17 cellular contexts compared by ENCODE assay signal in the genomic region with DNA sequence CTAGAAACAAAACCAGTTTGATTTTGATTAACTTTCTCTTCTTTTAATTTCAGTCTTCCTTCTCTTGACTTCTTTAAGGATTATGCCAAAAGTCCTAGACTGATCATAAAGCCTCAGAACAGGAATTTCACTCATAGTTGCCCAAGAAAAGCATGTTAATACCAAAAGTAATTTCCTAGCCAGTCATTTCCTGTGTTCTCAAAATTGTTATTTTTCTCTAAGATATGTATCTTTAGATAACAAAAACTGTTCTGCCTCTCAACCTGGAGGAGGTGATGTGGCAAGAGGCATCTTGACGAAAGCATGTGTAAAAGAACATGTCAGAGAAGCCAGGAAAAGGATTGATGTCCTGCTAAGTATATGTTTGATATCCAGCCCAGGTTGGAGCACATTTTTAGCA.
DNase-seq lines count a peak whose midpoint lies in the region; ATAC-seq, FAIRE-seq and TF ChIP-seq lines count a peak whose summit lies in the region.
"Had no signal": no experiment of that assay in that cellular context is flagged by ENCODE, and none has a peak within 500 bp of the region (broad histone marks: within the 10 kb centered on the region; RNA-seq: fewer than 3 reads in every experiment).

No MANE protein-coding gene starts in this region.

- no peak overlapping the region for H3K23ac ChIP-seq in mesenchymal stem cell (ENCODE audit: low read length in 2 of 2)

- H3K27ac Mint-ChIP-seq in Caco-2 (ENCODE audit: unreplicated experiment) = no peak overlapping the region
- H3K27ac Mint-ChIP-seq: activated CD8-positive, alpha-beta memory T cell treated with anti-CD3 and anti-CD28 coated beads, Interleukin-2, amount 10 ng/mL, durations not matched to agents 7 days and 5 days; activated naive CD8-positive, alpha-beta T cell treated with anti-CD3 and anti-CD28 coated beads for 36 hours; B cell had no signal

- no peak overlapping the region for H3K4ac ChIP-seq in mesenchymal stem cell (ENCODE audit: low read depth in 1 of 2, low read length in 2 of 2)

- H3K4me3 Mint-ChIP-seq in Caco-2 (ENCODE audit: unreplicated experiment) = no peak overlapping the region
- H3K4me3 Mint-ChIP-seq: activated CD8-positive, alpha-beta memory T cell treated with anti-CD3 and anti-CD28 coated beads, Interleukin-2, amount 10 ng/mL, durations not matched to agents 7 days and 5 days; activated naive CD8-positive, alpha-beta T cell treated with anti-CD3 and anti-CD28 coated beads for 36 hours; B cell had no signal

- H3K4me1 ChIP-seq in A549 (peaks cover 69% of the 10 kb centered on the region), HUES48 (ENCODE audit: control insufficient read depth, insufficient read depth, low read length) (peaks cover 66% of the 10 kb centered on the region), mammary epithelial cell (ENCODE audit: insufficient read depth, low read length) (peaks cover 79% of the 10 kb centered on the region), mesenchymal stem cell (ENCODE audit: control insufficient read depth, insufficient read depth, low read depth, low read length) (peaks cover 20% of the 10 kb centered on the region), Caco-2 (no peaks in the 10 kb centered on the region)
- H3K4me1 ChIP-seq: pancreas had no signal

- no peak for FAIRE-seq in A549 (lab: Jason Lieb, UNC)
- FAIRE-seq: G401.6, HTR-8/SVneo, pancreas had no signal

- ATAC-seq in A549 = no peak
- ATAC-seq in HG02870 (IDR thresholded peaks at IDR 0.05; ENCODE audit: unreplicated experiment) = no peak
- ATAC-seq: activated CD8-positive, alpha-beta memory T cell treated with anti-CD3 and anti-CD28 coated beads, Interleukin-2, amount 10 ng/mL, durations not matched to agents 7 days and 5 days; pancreas had no signal

- no peaks in the 10 kb centered on the region for H4K20me1 ChIP-seq in mammary epithelial cell (ENCODE audit: insufficient read depth, low read length)

- H3K9me3 Mint-ChIP-seq in Caco-2 (ENCODE audit: unreplicated experiment) = no peaks in the 10 kb centered on the region
- H3K9me3 Mint-ChIP-seq: activated naive CD8-positive, alpha-beta T cell treated with anti-CD3 and anti-CD28 coated beads for 36 hours had no signal

- no peaks in the 10 kb centered on the region for H3K9me3 ChIP-seq in A549
- no peaks in the 10 kb centered on the region for H3K9me3 ChIP-seq in HUES48 (ENCODE audit: control insufficient read depth, insufficient read depth, low read length)
- no peaks in the 10 kb centered on the region for H3K9me3 ChIP-seq in mammary epithelial cell (replicated peaks; ENCODE audit: insufficient read depth, low read length)
- H3K9me3 ChIP-seq in mesenchymal stem cell (ENCODE audit: control insufficient read depth, low read length) = no peaks in the 10 kb centered on the region
- no peaks in the 10 kb centered on the region for H3K9me3 ChIP-seq in Caco-2
- H3K9me3 ChIP-seq: pancreas, SJCRH30 had no signal

- no peak overlapping the region for H4K8ac ChIP-seq in mesenchymal stem cell (ENCODE audit: low read length)

- H2BK12ac ChIP-seq in mesenchymal stem cell (ENCODE audit: low read length in 2 of 2) = no peak overlapping the region

- H4K91ac ChIP-seq in mesenchymal stem cell (ENCODE audit: low read length) = no peak overlapping the region

- H3K79me2 ChIP-seq in mammary epithelial cell (ENCODE audit: insufficient read depth, low read length) = peaks cover 97% of the 10 kb centered on the region

- no peak for TF ChIP-seq POLR2A in A549 (IDR thresholded peaks at IDR 0.05; ENCODE audit: low read length)

- H3K36me3 ChIP-seq in HUES48 (ENCODE audit: control insufficient read depth, insufficient read depth, low read length) = no peaks in the 10 kb centered on the region
- no peaks in the 10 kb centered on the region for H3K36me3 ChIP-seq in mammary epithelial cell (ENCODE audit: insufficient read depth, low read length)
- peaks cover 0 to 16% of the 10 kb centered on the region in 2 experiments for H3K36me3 ChIP-seq in mesenchymal stem cell (ENCODE audit: control insufficient read depth in 1 of 2, insufficient read depth in 2 of 2, low read depth in 1 of 2, low read length in 2 of 2)
- no peaks in the 10 kb centered on the region for H3K36me3 ChIP-seq in Caco-2 (ENCODE audit: control insufficient read depth, insufficient read depth, low read length)
- H3K36me3 ChIP-seq: pancreas, SJCRH30 had no signal

- TF ChIP-seq RAD21 in A549 (conservative IDR thresholded peaks at IDR 0.05 in 1 of 2, IDR thresholded peaks at IDR 0.05 in 1 of 2) = no peak

- H3K4me2 ChIP-seq in A549 = peak overlapping the region; percentile 35
- H3K4me2 ChIP-seq in mammary epithelial cell (ENCODE audit: insufficient read depth, low read depth, low read length) = peak overlapping the region; percentile 27
- no peak overlapping the region for H3K4me2 ChIP-seq in mesenchymal stem cell (ENCODE audit: low read length, poor library complexity, severe bottlenecking)

- H3K27me3 ChIP-seq in HUES48 (ENCODE audit: control insufficient read depth, insufficient read depth, low read length) (no peaks in the 10 kb centered on the region), mammary epithelial cell (ENCODE audit: insufficient read depth, low read length) (no peaks in the 10 kb centered on the region), mesenchymal stem cell (ENCODE audit: control insufficient read depth in 1 of 2, insufficient read depth in 1 of 2, low read length in 2 of 2) (no peaks in the 10 kb centered on the region), Caco-2 (replicated peaks; ENCODE audit: control insufficient read depth, insufficient read depth, low read length) (no peaks in the 10 kb centered on the region)
- H3K27me3 ChIP-seq: pancreas, SJCRH30 had no signal

- no peak overlapping the region for H2BK5ac ChIP-seq in mesenchymal stem cell (ENCODE audit: low read depth, low read length, poor library complexity, severe bottlenecking)

- no peak overlapping the region for H2BK120ac ChIP-seq in mesenchymal stem cell (ENCODE audit: low read depth, low read length)

- H2AFZ ChIP-seq in mammary epithelial cell (ENCODE audit: low read depth, low read length) (no peak overlapping the region), mesenchymal stem cell (ENCODE audit: low read depth, low read length) (no peak overlapping the region)

- H3K9ac ChIP-seq in HUES48 (ENCODE audit: low read depth, low read length) (no peak overlapping the region), mammary epithelial cell (ENCODE audit: insufficient read depth, low read length) (no peak overlapping the region), mesenchymal stem cell (ENCODE audit: low read length) (peak overlapping the region; percentile 26)

- intact Hi-C loops in mammary epithelial cell (cut with micrococcal nuclease) = loop anchor here (2.0 to 5.0 kb wide), 2 partner anchors 34 to 39 kb away; no protein-coding TSS in a partner anchor
- intact Hi-C loops in Caco-2 (cut with micrococcal nuclease; ENCODE audit: unreplicated experiment) = no loop called here

- DNase-seq in A549 (ENCODE audit: low read depth in 1 of 2, low spot score in 1 of 2) (no peak), mammary epithelial cell (peak; percentile 80), mesenchymal stem cell (peak; percentile 61), HuH-7 (ENCODE audit: low spot score) (no peak), midbrain (lab: John Stamatoyannopoulos, UW) (no peak), Caco-2 (no peak)
- DNase-seq: activated CD8-positive, alpha-beta memory T cell treated with anti-CD3 and anti-CD28 coated beads, Interleukin-2, amount 10 ng/mL, durations not matched to agents 7 days and 5 days; activated naive CD8-positive, alpha-beta T cell treated with anti-CD3 and anti-CD28 coated beads for 36 hours; NCI-H1436; NCI-H82; pancreas; SJCRH30 had no signal

- peak overlapping the region in 1 of 2 experiments; percentile 76; a peak in 3 of 6 replicates for H3K27ac ChIP-seq in A549
- H3K27ac ChIP-seq in HUES48 (ENCODE audit: low read depth, low read length) = peak overlapping the region; percentile 57
- H3K27ac ChIP-seq in mammary epithelial cell (ENCODE audit: insufficient read depth, low read depth, low read length) = peak overlapping the region; percentile 51
- peak overlapping the region; percentile 47 for H3K27ac ChIP-seq in mesenchymal stem cell (ENCODE audit: low read length, poor library complexity, severe bottlenecking)
- H3K27ac ChIP-seq: pancreas, SJCRH30 had no signal

- no peak for TF ChIP-seq CTCF in A549 (IDR thresholded peaks at IDR 0.05)
- no peak for TF ChIP-seq CTCF in mammary epithelial cell (conservative IDR thresholded peaks at IDR 0.05 in 1 of 2, IDR thresholded peaks at IDR 0.05 in 1 of 2; ENCODE audit: extremely low read depth in 1 of 2, insufficient read depth in 1 of 2, low read depth in 1 of 2, low read length in 2 of 2)
- no peak for TF ChIP-seq CTCF in Caco-2 (IDR thresholded peaks at IDR 0.05; ENCODE audit: insufficient read depth in 1 of 2, low read depth in 1 of 2, low read length in 1 of 2, severe bottlenecking in 1 of 2, unreplicated experiment in 1 of 2)

- no peak overlapping the region for H3K4me3 ChIP-seq in A549
- no peak overlapping the region for H3K4me3 ChIP-seq in HUES48 (ENCODE audit: low read depth, low read length)
- no peak overlapping the region for H3K4me3 ChIP-seq in mammary epithelial cell (replicated peaks in 1 of 3; ENCODE audit: insufficient read depth in 1 of 3, low read depth in 2 of 3, low read length in 3 of 3)
- H3K4me3 ChIP-seq in mesenchymal stem cell (ENCODE audit: insufficient read depth in 1 of 2, low read depth in 1 of 2, low read length in 2 of 2) = no peak overlapping the region
- no peak overlapping the region for H3K4me3 ChIP-seq in Caco-2 (ENCODE audit: low read depth, low read length)
- H3K4me3 ChIP-seq: pancreas, SJCRH30 had no signal

- no peak for TF ChIP-seq EP300 in A549 (IDR thresholded peaks at IDR 0.05)

- peaks cover 20% of the 10 kb centered on the region for H3K79me1 ChIP-seq in mesenchymal stem cell (replicated peaks; ENCODE audit: low read length, poor library complexity, severe bottlenecking)

- BruUV-seq in mammary epithelial cell (replicated peaks; lab: Mats Ljungman, UMichigan) = no TSS peak
- BruUV-seq in Caco-2 (replicated peaks; lab: Mats Ljungman, UMichigan) = no TSS peak

- peak overlapping the region in 1 of 2 experiments; percentile 16 for H3K18ac ChIP-seq in mesenchymal stem cell (ENCODE audit: low read depth in 1 of 2, low read length in 2 of 2)

- H3K36me3 Mint-ChIP-seq in Caco-2 (ENCODE audit: insufficient read depth, unreplicated experiment) = no peaks in the 10 kb centered on the region
- H3K36me3 Mint-ChIP-seq: activated CD8-positive, alpha-beta memory T cell treated with anti-CD3 and anti-CD28 coated beads, Interleukin-2, amount 10 ng/mL, durations not matched to agents 7 days and 5 days; activated naive CD8-positive, alpha-beta T cell treated with anti-CD3 and anti-CD28 coated beads for 36 hours had no signal

- H3K27me3 Mint-ChIP-seq in Caco-2 (ENCODE audit: insufficient read depth, unreplicated experiment) = no peaks in the 10 kb centered on the region

- peak overlapping the region; percentile 23 for H2AK5ac ChIP-seq in mesenchymal stem cell (ENCODE audit: low read length, severe bottlenecking)

- no peak overlapping the region for H2BK15ac ChIP-seq in mesenchymal stem cell (ENCODE audit: low read depth, poor library complexity, severe bottlenecking)

- H3K4me1 Mint-ChIP-seq in Caco-2 (ENCODE audit: low read depth, unreplicated experiment) = peaks cover 7% of the 10 kb centered on the region

- in situ Hi-C loops in mammary epithelial cell (cut with MboI; ENCODE audit: low sequenced_read_pairs in 2 of 2) = no loop called here

- H3K14ac ChIP-seq in mesenchymal stem cell (ENCODE audit: low read length in 2 of 2) = no peak overlapping the region

- CTCF ChIA-PET in A549 (lab: Yijun Ruan, JAX) (interaction anchor here (1.9 kb wide), 1 partner anchor 8 kb away, joined by 10 read pairs; no protein-coding TSS in a partner anchor), mammary epithelial cell (lab: Charles Lee; ENCODE audit: low non-redundant PET) (no interaction called here), Caco-2 (lab: Charles Lee) (no interaction called here)

- POLR2A ChIA-PET in A549 (lab: Yijun Ruan, JAX) = no interaction called here
- POLR2A ChIA-PET in Caco-2 (lab: Charles Lee) = no interaction called here

- dilution Hi-C loops in mammary epithelial cell (cut with HindIII; ENCODE audit: low sequenced_read_pairs) = no loop called here

- WGBS in A549 (ENCODE audit: missing lambda C conversion rate) = 81% methylated on average over 1 of the region's 1 CpG
- WGBS in mammary epithelial cell (ENCODE audit: low coverage, missing lambda C conversion rate) = 6% methylated on average over 1 of the region's 1 CpG
- 20% methylated on average over 1 of the region's 1 CpG for WGBS in mesenchymal stem cell

Comparison
In these comparisons a context has a peak if more than half of its experiments do, and no peak if none do; other contexts are left out.
1. DNase-seq: peak in mammary epithelial cell (single experiment) and mesenchymal stem cell (single experiment); none in A549 (0 of 2), HuH-7 (single experiment), midbrain (single experiment) and Caco-2 (0 of 2).